8 cellular contexts compared by ENCODE assay signal in the genomic region with DNA sequence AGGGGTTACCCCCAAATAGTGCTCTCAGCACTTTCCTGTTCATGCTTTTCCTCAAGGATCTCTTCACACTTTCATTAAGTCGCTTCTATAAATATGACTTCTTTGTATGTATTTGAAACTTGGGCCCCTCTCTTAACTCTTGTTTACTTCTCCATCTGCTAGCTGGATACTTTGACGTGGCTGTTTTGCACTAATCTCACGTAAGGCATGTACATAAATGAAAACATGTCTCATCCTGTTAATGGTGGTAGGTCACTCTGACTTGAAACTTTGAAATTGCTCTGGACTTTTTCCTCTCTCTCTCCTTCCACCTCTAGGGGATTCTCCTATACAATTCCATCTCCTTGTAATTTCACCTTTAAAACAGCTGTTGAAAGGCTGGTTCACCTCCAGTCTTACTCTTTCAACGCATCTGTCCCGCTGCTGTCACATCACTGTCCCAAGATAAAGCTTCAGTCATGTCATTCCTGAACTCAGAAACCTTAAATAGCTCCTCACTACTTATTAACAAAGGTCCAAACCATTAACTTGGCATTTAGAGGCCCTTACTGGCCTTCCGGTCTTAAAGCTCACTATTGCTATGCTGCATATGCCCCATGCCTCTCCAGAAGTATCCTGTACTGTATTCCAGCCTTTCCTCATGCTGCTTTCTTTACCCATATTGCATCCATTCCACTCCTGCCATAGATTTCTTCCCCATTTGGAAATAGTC. TPM values are rescaled to one million over a fixed set of nuclear protein-coding genes. Genes with fewer than 3 reads are reported as not detected.
DNase-seq lines count a peak whose midpoint lies in the region; ATAC-seq and TF ChIP-seq lines count a peak whose summit lies in the region.

No MANE protein-coding gene starts in this region.

- no peak for DNase-seq in activated T-cell treated with anti-CD3 and anti-CD28 coated beads, Interleukin-2, amount 50 U/mL, for 72 hours
- DNase-seq in activated T-cell treated with anti-CD3 and anti-CD28 coated beads for 4 hours: no peak
- no peak for DNase-seq in ascending aorta (ENCODE audit: low spot score in 2 of 2)
- no peak for DNase-seq in transverse colon
- no peak for DNase-seq in NCI-H1436 treated with DMSO at 0.1 percent for 48 hours (lab: John Stamatoyannopoulos, UW)
- no peak for DNase-seq in NCI-H524 (lab: John Stamatoyannopoulos, UW)
- no peak for DNase-seq in NCI-H526 (lab: John Stamatoyannopoulos, UW)

- intact Hi-C loops in ascending aorta (cut with DNase I): no loop called here
- intact Hi-C loops in transverse colon (cut with DNase I; ENCODE audit: low total_unique reads): no loop called here

- no peak for TF ChIP-seq EP300 in transverse colon (IDR thresholded peaks at IDR 0.05; ENCODE audit: low read depth)

- H3K27ac ChIP-seq in ascending aorta (peak overlapping the region; percentile 97 to 99), liver (ENCODE audit: low read depth in 1 of 2, low read length in 2 of 2) (peak overlapping the region; percentile 97 to 99), transverse colon (peak overlapping the region; percentile 93 to 99 (median 98))

- WGBS in liver: 31% methylated on average over 6 of the region's 6 CpGs
- 6 to 24% methylated on average over 3 to 6 of the region's 6 CpGs for WGBS in transverse colon (ENCODE audit: low coverage in 1 of 2), 2 donors

- peaks cover 32% of the 10 kb centered on the region for H3K4me1 Mint-ChIP-seq in activated T-cell treated with anti-CD3 and anti-CD28 coated beads, Interleukin-2, amount 50 U/mL, for 72 hours (ENCODE audit: low read depth)

- H3K9me3 Mint-ChIP-seq in activated T-cell treated with anti-CD3 and anti-CD28 coated beads, Interleukin-2, amount 50 U/mL, for 72 hours: no peaks in the 10 kb centered on the region

- H3K9ac ChIP-seq in liver (ENCODE audit: low read depth in 1 of 2, low read length in 2 of 2): peak overlapping the region; percentile 95 to 96

- no peaks in the 10 kb centered on the region for H3K27me3 Mint-ChIP-seq in activated T-cell treated with anti-CD3 and anti-CD28 coated beads, Interleukin-2, amount 50 U/mL, for 72 hours (ENCODE audit: low read depth)

- TF ChIP-seq POLR2A in transverse colon (IDR thresholded peaks at IDR 0.05): no peak

- peak overlapping the region; percentile 98 for H3K27ac Mint-ChIP-seq in activated T-cell treated with anti-CD3 and anti-CD28 coated beads, Interleukin-2, amount 50 U/mL, for 72 hours

- in situ Hi-C loops in transverse colon (cut with MboI; ENCODE audit: low pct_ligation_motif_present in 1 of 4, low pct_unique_long_range_greater_than_20kb in 1 of 4, low sequenced_read_pairs in 3 of 4): no loop called here

- peaks cover 3 to 5% of the 10 kb centered on the region in 2 donors for H3K36me3 Mint-ChIP-seq in activated T-cell treated with anti-CD3 and anti-CD28 coated beads, Interleukin-2, amount 50 U/mL, for 72 hours (ENCODE audit: insufficient read depth in 2 of 2)

- H3K4me3 ChIP-seq in ascending aorta (peak overlapping the region; percentile 82 to 92), liver (ENCODE audit: low read depth in 1 of 3, low read length in 3 of 3) (peak overlapping the region; percentile 77 to 96 (median 87)), transverse colon (peak overlapping the region; percentile 61 to 88 (median 85))

- no peaks in the 10 kb centered on the region for H3K27me3 ChIP-seq in ascending aorta
- no peaks in the 10 kb centered on the region for H3K27me3 ChIP-seq in liver (ENCODE audit: control insufficient read depth in 4 of 4, insufficient read depth in 4 of 4, low read length in 3 of 4)
- no peaks in the 10 kb centered on the region for H3K27me3 ChIP-seq in transverse colon

- no peak for TF ChIP-seq CTCF in ascending aorta (IDR thresholded peaks at IDR 0.05)
- TF ChIP-seq CTCF in liver (IDR thresholded peaks at IDR 0.05; ENCODE audit: low read depth, low read length, missing input control): no peak
- TF ChIP-seq CTCF in transverse colon (IDR thresholded peaks at IDR 0.05): no peak

- H3K4me1 ChIP-seq in ascending aorta: peaks cover 3 to 33% of the 10 kb centered on the region in 2 donors
- H3K4me1 ChIP-seq in liver (ENCODE audit: control insufficient read depth in 4 of 4, insufficient read depth in 4 of 4, low read length in 3 of 4): peaks cover 0 to 27% (median 20%) of the 10 kb centered on the region in 4 donors
- peaks cover 16 to 39% (median 27%) of the 10 kb centered on the region in 4 donors for H3K4me1 ChIP-seq in transverse colon

- H3K9me3 ChIP-seq in ascending aorta (no peaks in the 10 kb centered on the region), liver (ENCODE audit: control insufficient read depth in 4 of 4, low read length in 3 of 4) (no peaks in the 10 kb centered on the region), transverse colon (no peaks in the 10 kb centered on the region)

- no peak for TF ChIP-seq RAD21 in liver (IDR thresholded peaks at IDR 0.05)

- ATAC-seq in activated T-cell treated with anti-CD3 and anti-CD28 coated beads, Interleukin-2, amount 50 U/mL, for 72 hours (replicated peaks in 1 of 2): no peak

- peak overlapping the region; percentile 89 to 94 for H3K4me3 Mint-ChIP-seq in activated T-cell treated with anti-CD3 and anti-CD28 coated beads, Interleukin-2, amount 50 U/mL, for 72 hours

- H3K36me3 ChIP-seq in ascending aorta (no peaks in the 10 kb centered on the region), liver (ENCODE audit: control insufficient read depth in 4 of 4, insufficient read depth in 3 of 4, low read depth in 1 of 4, low read length in 3 of 4) (peaks cover 0 to 5% (median 2%) of the 10 kb centered on the region in 4 donors), transverse colon (peaks cover 0 to 3% (median 0%) of the 10 kb centered on the region in 4 donors)

TF ChIP-seq in liver, 16 proteins besides CTCF, POLR2A, EP300 and RAD21:
- TF ChIP-seq FOXA1 (IDR thresholded peaks at IDR 0.05): no peak
- TF ChIP-seq JUND (IDR thresholded peaks at IDR 0.05): no peak
- TF ChIP-seq, protein P1, sequence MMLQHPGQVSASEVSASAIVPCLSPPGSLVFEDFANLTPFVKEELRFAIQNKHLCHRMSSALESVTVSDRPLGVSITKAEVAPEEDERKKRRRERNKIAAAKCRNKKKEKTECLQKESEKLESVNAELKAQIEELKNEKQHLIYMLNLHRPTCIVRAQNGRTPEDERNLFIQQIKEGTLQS (IDR thresholded peaks at IDR 0.05): no peak
- TF ChIP-seq, protein P2, sequence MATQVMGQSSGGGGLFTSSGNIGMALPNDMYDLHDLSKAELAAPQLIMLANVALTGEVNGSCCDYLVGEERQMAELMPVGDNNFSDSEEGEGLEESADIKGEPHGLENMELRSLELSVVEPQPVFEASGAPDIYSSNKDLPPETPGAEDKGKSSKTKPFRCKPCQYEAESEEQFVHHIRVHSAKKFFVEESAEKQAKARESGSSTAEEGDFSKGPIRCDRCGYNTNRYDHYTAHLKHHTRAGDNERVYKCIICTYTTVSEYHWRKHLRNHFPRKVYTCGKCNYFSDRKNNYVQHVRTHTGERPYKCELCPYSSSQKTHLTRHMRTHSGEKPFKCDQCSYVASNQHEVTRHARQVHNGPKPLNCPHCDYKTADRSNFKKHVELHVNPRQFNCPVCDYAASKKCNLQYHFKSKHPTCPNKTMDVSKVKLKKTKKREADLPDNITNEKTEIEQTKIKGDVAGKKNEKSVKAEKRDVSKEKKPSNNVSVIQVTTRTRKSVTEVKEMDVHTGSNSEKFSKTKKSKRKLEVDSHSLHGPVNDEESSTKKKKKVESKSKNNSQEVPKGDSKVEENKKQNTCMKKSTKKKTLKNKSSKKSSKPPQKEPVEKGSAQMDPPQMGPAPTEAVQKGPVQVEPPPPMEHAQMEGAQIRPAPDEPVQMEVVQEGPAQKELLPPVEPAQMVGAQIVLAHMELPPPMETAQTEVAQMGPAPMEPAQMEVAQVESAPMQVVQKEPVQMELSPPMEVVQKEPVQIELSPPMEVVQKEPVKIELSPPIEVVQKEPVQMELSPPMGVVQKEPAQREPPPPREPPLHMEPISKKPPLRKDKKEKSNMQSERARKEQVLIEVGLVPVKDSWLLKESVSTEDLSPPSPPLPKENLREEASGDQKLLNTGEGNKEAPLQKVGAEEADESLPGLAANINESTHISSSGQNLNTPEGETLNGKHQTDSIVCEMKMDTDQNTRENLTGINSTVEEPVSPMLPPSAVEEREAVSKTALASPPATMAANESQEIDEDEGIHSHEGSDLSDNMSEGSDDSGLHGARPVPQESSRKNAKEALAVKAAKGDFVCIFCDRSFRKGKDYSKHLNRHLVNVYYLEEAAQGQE (IDR thresholded peaks at IDR 0.05): no peak
- TF ChIP-seq NR2F2 (IDR thresholded peaks at IDR 0.05): no peak
- TF ChIP-seq YY1 (IDR thresholded peaks at IDR 0.05): no peak
- TF ChIP-seq, protein P3, sequence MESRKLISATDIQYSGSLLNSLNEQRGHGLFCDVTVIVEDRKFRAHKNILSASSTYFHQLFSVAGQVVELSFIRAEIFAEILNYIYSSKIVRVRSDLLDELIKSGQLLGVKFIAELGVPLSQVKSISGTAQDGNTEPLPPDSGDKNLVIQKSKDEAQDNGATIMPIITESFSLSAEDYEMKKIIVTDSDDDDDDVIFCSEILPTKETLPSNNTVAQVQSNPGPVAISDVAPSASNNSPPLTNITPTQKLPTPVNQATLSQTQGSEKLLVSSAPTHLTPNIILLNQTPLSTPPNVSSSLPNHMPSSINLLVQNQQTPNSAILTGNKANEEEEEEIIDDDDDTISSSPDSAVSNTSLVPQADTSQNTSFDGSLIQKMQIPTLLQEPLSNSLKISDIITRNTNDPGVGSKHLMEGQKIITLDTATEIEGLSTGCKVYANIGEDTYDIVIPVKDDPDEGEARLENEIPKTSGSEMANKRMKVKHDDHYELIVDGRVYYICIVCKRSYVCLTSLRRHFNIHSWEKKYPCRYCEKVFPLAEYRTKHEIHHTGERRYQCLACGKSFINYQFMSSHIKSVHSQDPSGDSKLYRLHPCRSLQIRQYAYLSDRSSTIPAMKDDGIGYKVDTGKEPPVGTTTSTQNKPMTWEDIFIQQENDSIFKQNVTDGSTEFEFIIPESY (IDR thresholded peaks at IDR 0.05): no peak
- TF ChIP-seq MAX (IDR thresholded peaks at IDR 0.05): no peak
- no peak for TF ChIP-seq EGR1 (IDR thresholded peaks at IDR 0.05; ENCODE audit: low read depth in 2 of 2)
TF ChIP-seq in liver: peak in this region for 0.

RNA-seq across cellular contexts. Expression of gene BLOC1S6, which starts 1.2 kb away (rescaled TPM):
- 10 to 100 TPM; 52.5 to 60.0 TPM for total RNA-seq in activated T-cell treated with anti-CD3 and anti-CD28 coated beads, Interleukin-2, amount 50 U/mL, for 72 hours
- total RNA-seq in ascending aorta: 15.4 TPM
- 10 to 100 TPM; 26.6 to 37.0 TPM for total RNA-seq in liver
- polyA plus RNA-seq in liver: 10 to 100 TPM; 13.3 to 16.4 TPM
- total RNA-seq in transverse colon: 10 to 100 TPM in 3 of 4 donors, 1 to 10 TPM in 1; 6.7 to 35.4 (median 23.8) TPM

RNA-seq across cellular contexts. Expression of gene SQOR, which starts 46.5 kb away (rescaled TPM):
- total RNA-seq in activated T-cell treated with anti-CD3 and anti-CD28 coated beads, Interleukin-2, amount 50 U/mL, for 72 hours: 100 to 1,000 TPM; 108 to 166 TPM
- total RNA-seq in ascending aorta (61.4 TPM), liver (10 to 100 TPM; 29.6 to 41.7 TPM), transverse colon (100 to 1,000 TPM; 106 to 377 (median 281) TPM)
- 10 to 100 TPM; 31.1 to 39.1 TPM for polyA plus RNA-seq in liver
